Comparison of ENCODE assay signal across 24 cellular contexts in genomic region chr5:151717390-151717789, GRCh38. TPM values are rescaled to one million over a fixed set of nuclear protein-coding genes. Genes with fewer than 3 reads are reported as not detected.
A peak's percentile ranks its signal among the peaks of the same experiment; 100 is the strongest.
DNase-seq lines count a peak whose midpoint lies in the region; ATAC-seq and TF ChIP-seq lines count a peak whose summit lies in the region.
"Had no signal": no experiment of that assay in that cellular context is flagged by ENCODE, and none has a peak within 500 bp of the region (broad histone marks: within the 10 kb centered on the region; RNA-seq: fewer than 3 reads in every experiment).

No MANE protein-coding gene starts in this region.

- no peak overlapping the region for H3K4me2 ChIP-seq in parathyroid adenoma (ENCODE audit: low read length)

- peaks cover 3% of the 10 kb centered on the region for H3K9me3 Mint-ChIP-seq in glutamatergic neuron (ENCODE audit: unreplicated experiment)
- no peaks in the 10 kb centered on the region for H3K9me3 Mint-ChIP-seq in activated naive CD4-positive, alpha-beta T cell treated with anti-CD3 and anti-CD28 coated beads, Interleukin-2, amount 10 ng/mL, durations not matched to agents 7 days and 5 days
- no peaks in the 10 kb centered on the region for H3K9me3 Mint-ChIP-seq in stimulated activated naive CD8-positive, alpha-beta T cell treated with anti-CD3 and anti-CD28 coated beads, Interleukin-15, amount 100 ng/mL, for 72 hours
- H3K9me3 Mint-ChIP-seq: stimulated activated naive CD8-positive, alpha-beta T cell treated with anti-CD3 and anti-CD28 coated beads, Interleukin-15, Interleukin-2, amounts not matched to agents 100 ng/mL and 50 ng/mL, for 24 hours had no signal

- peaks cover 5% of the 10 kb centered on the region for H3K36me3 Mint-ChIP-seq in glutamatergic neuron (ENCODE audit: unreplicated experiment)
- H3K36me3 Mint-ChIP-seq in activated naive CD4-positive, alpha-beta T cell treated with anti-CD3 and anti-CD28 coated beads, Interleukin-2, amount 10 ng/mL, durations not matched to agents 7 days and 5 days, result no peaks in the 10 kb centered on the region

- DNase-seq in Panc1 (ENCODE audit: low read depth, low spot score) (no peak), glutamatergic neuron (no peak), NCI-H82 treated with DMSO at 0.1 percent for 48 hours (lab: John Stamatoyannopoulos, UW; ENCODE audit: unreplicated experiment) (no peak)
- DNase-seq in activated naive CD4-positive, alpha-beta T cell treated with anti-CD3 and anti-CD28 coated beads, Interleukin-2, amount 10 ng/mL, durations not matched to agents 7 days and 5 days, result no peak
- DNase-seq in stimulated activated naive CD8-positive, alpha-beta T cell treated with anti-CD3 and anti-CD28 coated beads, Interleukin-15, amount 100 ng/mL, for 72 hours, result no peak
- DNase-seq: ACHN; activated CD8-positive, alpha-beta T cell treated with anti-CD3 and anti-CD28 coated beads for 36 hours; activated naive CD4-positive, alpha-beta T cell treated with Interleukin-2 at 50 U/mL for 16 hours; activated T-cell treated with anti-CD3 and anti-CD28 coated beads, Interleukin-2, amount 50 U/mL, for 1 hour; effector CD8-positive, alpha-beta T cell; head of caudate nucleus; NCI-H1436; ovary; right lobe of liver; stimulated activated CD4-positive, alpha-beta T cell treated with anti-CD3 and anti-CD28 coated beads, Interleukin-1b, Interleukin-23, amount 100 ng/mL, for 48 hours had no signal

- intact Hi-C loops in Panc1 (cut with micrococcal nuclease; ENCODE audit: unreplicated experiment), result no loop called here

- no peak overlapping the region for H3K27ac ChIP-seq in ACC112 (ENCODE audit: low read depth, low read length)
- H3K27ac ChIP-seq in Panc1 (ENCODE audit: low read length), result peak overlapping the region; percentile 75
- no peak overlapping the region for H3K27ac ChIP-seq in parathyroid adenoma
- H3K27ac ChIP-seq: C4-2B, esophagus muscularis mucosa, HL-60, ovary, RWPE1 had no signal

- TF ChIP-seq CTCF in Panc1 (IDR thresholded peaks at IDR 0.05), result no peak
- no peak for TF ChIP-seq CTCF in glutamatergic neuron (IDR thresholded peaks at IDR 0.05; ENCODE audit: partially characterized antibody, unreplicated experiment)
- no peak for TF ChIP-seq CTCF in parathyroid adenoma (IDR thresholded peaks at IDR 0.05)

- POLR2A ChIA-PET in Panc1 (lab: Charles Lee), result no interaction called here

- peak overlapping the region; percentile 53 for H3K4me3 Mint-ChIP-seq in glutamatergic neuron (ENCODE audit: unreplicated experiment)
- no peak overlapping the region for H3K4me3 Mint-ChIP-seq in activated naive CD4-positive, alpha-beta T cell treated with anti-CD3 and anti-CD28 coated beads, Interleukin-2, amount 10 ng/mL, durations not matched to agents 7 days and 5 days
- no peak overlapping the region for H3K4me3 Mint-ChIP-seq in stimulated activated naive CD8-positive, alpha-beta T cell treated with anti-CD3 and anti-CD28 coated beads, Interleukin-15, amount 100 ng/mL, for 72 hours
- H3K4me3 Mint-ChIP-seq: activated CD8-positive, alpha-beta T cell treated with anti-CD3 and anti-CD28 coated beads for 36 hours; stimulated activated naive CD8-positive, alpha-beta T cell treated with anti-CD3 and anti-CD28 coated beads, Interleukin-15, Interleukin-2, amounts not matched to agents 100 ng/mL and 50 ng/mL, for 24 hours had no signal

- H3K4me3 ChIP-seq in ACC112 (ENCODE audit: low read depth, low read length), result no peak overlapping the region
- H3K4me3 ChIP-seq in Panc1 (ENCODE audit: low read depth in 2 of 2, low read length in 2 of 2), result no peak overlapping the region
- no peak overlapping the region for H3K4me3 ChIP-seq in parathyroid adenoma (ENCODE audit: low read depth, low read length)
- H3K4me3 ChIP-seq: esophagus muscularis mucosa, ovary, right lobe of liver had no signal

- ATAC-seq in Panc1, result peak; percentile 43
- ATAC-seq in GM18502 (IDR thresholded peaks at IDR 0.05; ENCODE audit: poor library complexity, unreplicated experiment), result no peak
- ATAC-seq in stimulated activated naive CD8-positive, alpha-beta T cell treated with anti-CD3 and anti-CD28 coated beads, Interleukin-15, amount 100 ng/mL, for 72 hours, result no peak
- ATAC-seq: activated CD8-positive, alpha-beta T cell treated with anti-CD3 and anti-CD28 coated beads for 36 hours; left lobe of liver; right lobe of liver had no signal

- H3K9ac ChIP-seq in parathyroid adenoma, result no peak overlapping the region

- H3K4me1 ChIP-seq in ACC112 (ENCODE audit: control insufficient read depth, insufficient read depth, low read length, unreplicated experiment) (peaks cover 27% of the 10 kb centered on the region), Panc1 (ENCODE audit: control insufficient read depth, insufficient read depth, low read length) (peaks cover 14% of the 10 kb centered on the region), parathyroid adenoma (peaks cover 8% of the 10 kb centered on the region)
- H3K4me1 ChIP-seq: right lobe of liver had no signal

- in situ Hi-C loops in Panc1 (cut with HindIII; ENCODE audit: low pct_unique_long_range_greater_than_20kb, low sequenced_read_pairs), result no loop called here

- H3K4me1 Mint-ChIP-seq in glutamatergic neuron (ENCODE audit: low read depth, unreplicated experiment), result peaks cover 14% of the 10 kb centered on the region
- H3K4me1 Mint-ChIP-seq in activated naive CD4-positive, alpha-beta T cell treated with anti-CD3 and anti-CD28 coated beads, Interleukin-2, amount 10 ng/mL, durations not matched to agents 7 days and 5 days, result no peaks in the 10 kb centered on the region
- peaks cover 13% of the 10 kb centered on the region for H3K4me1 Mint-ChIP-seq in stimulated activated naive CD8-positive, alpha-beta T cell treated with anti-CD3 and anti-CD28 coated beads, Interleukin-15, amount 100 ng/mL, for 72 hours

- CTCF ChIA-PET in Panc1 (lab: Charles Lee), result no interaction called here
- CTCF ChIA-PET in activated naive CD4-positive, alpha-beta T cell treated with anti-CD3 and anti-CD28 coated beads, Interleukin-2, amount 10 ng/mL, durations not matched to agents 7 days and 5 days (lab: Charles Lee), result interaction anchor here (0.6 to 1.7 kb wide), 3 partner anchors 12 to 402 kb away, joined by 3 to 17 read pairs (median 4); no protein-coding TSS in a partner anchor

- H3K27me3 Mint-ChIP-seq in glutamatergic neuron (ENCODE audit: unreplicated experiment), result peaks cover 4% of the 10 kb centered on the region
- H3K27me3 Mint-ChIP-seq in activated naive CD4-positive, alpha-beta T cell treated with anti-CD3 and anti-CD28 coated beads, Interleukin-2, amount 10 ng/mL, durations not matched to agents 7 days and 5 days, result peaks cover 4% of the 10 kb centered on the region
- H3K27me3 Mint-ChIP-seq in stimulated activated naive CD8-positive, alpha-beta T cell treated with anti-CD3 and anti-CD28 coated beads, Interleukin-15, amount 100 ng/mL, for 72 hours, result peaks cover 9% of the 10 kb centered on the region

- H2AFZ ChIP-seq in ACC112 (ENCODE audit: low read length, unreplicated experiment), result peak overlapping the region; percentile 91
- H2AFZ ChIP-seq in parathyroid adenoma, result peak overlapping the region; percentile 48

- H3K27ac Mint-ChIP-seq in glutamatergic neuron (ENCODE audit: unreplicated experiment), result peak overlapping the region; percentile 40
- H3K27ac Mint-ChIP-seq in activated naive CD4-positive, alpha-beta T cell treated with anti-CD3 and anti-CD28 coated beads, Interleukin-2, amount 10 ng/mL, durations not matched to agents 7 days and 5 days, result no peak overlapping the region
- peak overlapping the region in 1 of 2 donors; percentile 8 for H3K27ac Mint-ChIP-seq in stimulated activated naive CD8-positive, alpha-beta T cell treated with anti-CD3 and anti-CD28 coated beads, Interleukin-15, amount 100 ng/mL, for 72 hours
- H3K27ac Mint-ChIP-seq: activated CD8-positive, alpha-beta T cell treated with anti-CD3 and anti-CD28 coated beads for 36 hours; stimulated activated naive CD8-positive, alpha-beta T cell treated with anti-CD3 and anti-CD28 coated beads, Interleukin-15, Interleukin-2, amounts not matched to agents 100 ng/mL and 50 ng/mL, for 24 hours had no signal

- no peaks in the 10 kb centered on the region for H3K36me3 ChIP-seq in ACC112 (ENCODE audit: insufficient read depth, low read length)
- H3K36me3 ChIP-seq in Panc1 (ENCODE audit: control insufficient read depth, insufficient read depth, low read length), result no peaks in the 10 kb centered on the region
- H3K36me3 ChIP-seq in parathyroid adenoma (ENCODE audit: control insufficient read depth, insufficient read depth, low read length), result no peaks in the 10 kb centered on the region
- H3K36me3 ChIP-seq: esophagus muscularis mucosa, ovary, right lobe of liver had no signal

- H3K9me3 ChIP-seq in Panc1 (ENCODE audit: control insufficient read depth, insufficient read depth, low read depth, low read length), result no peaks in the 10 kb centered on the region
- H3K9me3 ChIP-seq in parathyroid adenoma (ENCODE audit: control insufficient read depth, low read length), result no peaks in the 10 kb centered on the region
- H3K9me3 ChIP-seq: esophagus muscularis mucosa, ovary, right lobe of liver had no signal

- BruUV-seq in Panc1 (replicated peaks; lab: Mats Ljungman, UMichigan), result no TSS peak

- H3K79me2 ChIP-seq in ACC112 (ENCODE audit: control insufficient read depth, insufficient read depth, low read length, unreplicated experiment) (no peaks in the 10 kb centered on the region), parathyroid adenoma (no peaks in the 10 kb centered on the region)

- no peaks in the 10 kb centered on the region for H3K27me3 ChIP-seq in ACC112 (ENCODE audit: insufficient read depth, low read length)
- H3K27me3 ChIP-seq in Panc1 (ENCODE audit: control insufficient read depth, insufficient read depth, low read length), result no peaks in the 10 kb centered on the region
- no peaks in the 10 kb centered on the region for H3K27me3 ChIP-seq in parathyroid adenoma (ENCODE audit: control insufficient read depth, insufficient read depth, low read length)
- H3K27me3 ChIP-seq: esophagus muscularis mucosa, ovary, right lobe of liver had no signal

RNA-seq across cellular contexts. Expression of gene SPARC, which starts 30.7 kb away (rescaled TPM):
- 228 TPM for total RNA-seq in Panc1 (2021; ENCODE audit: unreplicated experiment)
- polyA plus RNA-seq in Panc1 (2012; ENCODE audit: insufficient read length), result 986 TPM
- 946 TPM for total RNA-seq in glutamatergic neuron (ENCODE audit: unreplicated experiment)
- total RNA-seq: activated CD8-positive, alpha-beta T cell treated with anti-CD3 and anti-CD28 coated beads for 36 hours had no signal

RNA-seq across cellular contexts. Expression of gene ATOX1, which starts 41.0 kb away (rescaled TPM):
- total RNA-seq in Panc1 (2021; ENCODE audit: unreplicated experiment), result 202 TPM
- polyA plus RNA-seq in Panc1 (2012; ENCODE audit: insufficient read length), result 298 TPM
- total RNA-seq in glutamatergic neuron (ENCODE audit: unreplicated experiment), result 82.9 TPM

RNA-seq across cellular contexts. Expression of gene G3BP1, which starts 54.4 kb away (rescaled TPM):
- total RNA-seq in Panc1 (2021; ENCODE audit: unreplicated experiment) (290 TPM), glutamatergic neuron (ENCODE audit: unreplicated experiment) (127 TPM)
- 138 TPM for polyA plus RNA-seq in Panc1 (2012; ENCODE audit: insufficient read length)
